8 cellular contexts compared by ENCODE assay signal in the genomic region with DNA sequence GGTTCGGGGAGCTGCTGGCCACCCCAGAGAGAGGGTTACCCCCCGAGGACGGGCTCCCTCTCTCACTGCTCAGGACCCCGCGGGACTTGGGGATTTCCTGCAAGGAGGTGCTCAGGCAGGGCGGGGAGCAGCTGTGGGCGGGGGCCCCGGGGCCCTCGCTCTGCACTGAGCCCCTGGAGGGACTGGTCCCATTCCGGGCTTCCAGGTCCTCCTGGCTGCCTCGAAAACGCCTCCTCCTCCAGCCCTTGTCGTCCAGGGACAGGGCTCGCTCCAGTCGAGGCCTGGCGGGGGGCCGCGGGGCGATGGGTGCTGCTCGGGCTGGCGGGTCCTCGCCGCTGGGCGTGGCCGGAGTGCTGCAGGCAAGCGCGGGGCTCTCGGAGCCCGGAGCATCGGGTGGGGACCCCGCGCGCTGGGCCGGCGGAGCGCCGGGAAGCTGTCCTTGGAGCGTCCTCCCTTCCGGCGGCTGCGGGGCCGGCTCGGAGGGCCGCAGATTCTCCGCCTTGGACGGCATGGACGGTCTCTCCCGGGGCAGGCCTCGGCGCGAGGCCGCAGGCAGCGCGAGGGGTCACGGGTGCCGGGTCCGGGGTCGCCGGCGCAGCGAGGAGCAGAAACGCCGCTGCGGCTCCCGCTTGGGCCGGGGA. TPM values are rescaled to one million over a fixed set of nuclear protein-coding genes. Genes with fewer than 3 reads are reported as not detected.
DNase-seq lines count a peak whose midpoint lies in the region; ATAC-seq and TF ChIP-seq lines count a peak whose summit lies in the region.

No MANE protein-coding gene starts in this region.

- peak; percentile 59 to 64 for ATAC-seq in CD4-positive, CD25-positive, alpha-beta regulatory T cell (ENCODE audit: low read depth in 2 of 2)
- ATAC-seq in GM19438 (IDR thresholded peaks at IDR 0.05; ENCODE audit: low read depth, unreplicated experiment) (peak; percentile 51), HG03571 (IDR thresholded peaks at IDR 0.05; ENCODE audit: unreplicated experiment) (peak; percentile 37), lower lobe of right lung (peak; percentile 40 to 44)
- peak; percentile 74 to 77 for ATAC-seq in activated CD4-positive, CD25-positive, alpha-beta regulatory T cell treated with anti-CD3 and anti-CD28 coated beads, Interleukin-2, amount 50 U/mL, for 24 hours

- peak; percentile 41 to 68 (median 44) for DNase-seq in CD4-positive, CD25-positive, alpha-beta regulatory T cell
- DNase-seq in lower lobe of right lung (no peak), KG1 (lab: John Stamatoyannopoulos, UW) (no peak)
- peak; percentile 20 for DNase-seq in stimulated activated CD8-positive, alpha-beta memory T cell treated with anti-CD3 and anti-CD28 coated beads, Interleukin-15, amount 100 ng/mL, for 24 hours (ENCODE audit: low read depth)

- peaks cover 0 to 32% (median 19%) of the 10 kb centered on the region in 4 donors for H3K4me1 Mint-ChIP-seq in CD4-positive, CD25-positive, alpha-beta regulatory T cell

- intact Hi-C loops in lower lobe of right lung (cut with DNase I): no loop called here

- peak overlapping the region; percentile 87 to 95 (median 92) for H3K4me3 Mint-ChIP-seq in CD4-positive, CD25-positive, alpha-beta regulatory T cell

- no peak for TF ChIP-seq CTCF in lower lobe of right lung (IDR thresholded peaks at IDR 0.05)

- H3K36me3 Mint-ChIP-seq in CD4-positive, CD25-positive, alpha-beta regulatory T cell: peaks cover 21% of the 10 kb centered on the region

- no peak overlapping the region for H3K27ac Mint-ChIP-seq in CD4-positive, CD25-positive, alpha-beta regulatory T cell

- peak overlapping the region; percentile 56 for H3K4me3 ChIP-seq in CD4-positive, CD25-positive, alpha-beta regulatory T cell (ENCODE audit: low read depth, low read length)
- peak overlapping the region; percentile 96 for H3K4me3 ChIP-seq in lower lobe of right lung

- H3K9me3 Mint-ChIP-seq in CD4-positive, CD25-positive, alpha-beta regulatory T cell: peaks cover 0 to 2% (median 0%) of the 10 kb centered on the region in 7 donors

- H3K27me3 ChIP-seq in CD4-positive, CD25-positive, alpha-beta regulatory T cell (ENCODE audit: control insufficient read depth, insufficient read depth, low read length): no peaks in the 10 kb centered on the region
- no peaks in the 10 kb centered on the region for H3K27me3 ChIP-seq in lower lobe of right lung (ENCODE audit: low read depth)

- peaks cover 20% of the 10 kb centered on the region for H3K36me3 ChIP-seq in CD4-positive, CD25-positive, alpha-beta regulatory T cell (ENCODE audit: control insufficient read depth, insufficient read depth, low read length)
- H3K36me3 ChIP-seq in lower lobe of right lung: peaks cover 39% of the 10 kb centered on the region

- peaks cover 33% of the 10 kb centered on the region for H3K4me1 ChIP-seq in CD4-positive, CD25-positive, alpha-beta regulatory T cell (ENCODE audit: control insufficient read depth, insufficient read depth, low read length, poor library complexity, severe bottlenecking)
- peaks cover 32% of the 10 kb centered on the region for H3K4me1 ChIP-seq in lower lobe of right lung

- H3K27ac ChIP-seq in CD4-positive, CD25-positive, alpha-beta regulatory T cell (ENCODE audit: insufficient read depth, low read length, poor library complexity, severe bottlenecking): peak overlapping the region; percentile 65
- H3K27ac ChIP-seq in cingulate gyrus (ENCODE audit: low read depth, low read length): peak overlapping the region; percentile 4
- H3K27ac ChIP-seq in lower lobe of right lung: peak overlapping the region; percentile 78

- peaks cover 4% of the 10 kb centered on the region for H3K27me3 Mint-ChIP-seq in CD4-positive, CD25-positive, alpha-beta regulatory T cell

- no peaks in the 10 kb centered on the region for H3K9me3 ChIP-seq in CD4-positive, CD25-positive, alpha-beta regulatory T cell (ENCODE audit: control insufficient read depth in 2 of 2, low read length in 2 of 2)
- H3K9me3 ChIP-seq in lower lobe of right lung: no peaks in the 10 kb centered on the region

RNA-seq across cellular contexts. Expression of gene INPP5E, which starts 0.6 kb away (rescaled TPM):
- total RNA-seq in CD4-positive, CD25-positive, alpha-beta regulatory T cell: 30.3 TPM
- 1 to 10 TPM; 1.9 to 4.4 (median 2.3) TPM for polyA plus RNA-seq in CD4-positive, CD25-positive, alpha-beta regulatory T cell
- 13.8 TPM for total RNA-seq in lower lobe of right lung

RNA-seq across cellular contexts. Expression of gene PMPCA, which starts 28.6 kb away (rescaled TPM):
- total RNA-seq in CD4-positive, CD25-positive, alpha-beta regulatory T cell: 86.2 TPM
- 10 to 100 TPM; 36.5 to 46.5 (median 39.2) TPM for polyA plus RNA-seq in CD4-positive, CD25-positive, alpha-beta regulatory T cell
- total RNA-seq in lower lobe of right lung: 43.2 TPM

RNA-seq across cellular contexts. Expression of gene ENTR1, which starts 28.6 kb away (rescaled TPM):
- 63.2 TPM for total RNA-seq in CD4-positive, CD25-positive, alpha-beta regulatory T cell
- polyA plus RNA-seq in CD4-positive, CD25-positive, alpha-beta regulatory T cell: 1 to 10 TPM; 7.8 to 9.9 (median 9.2) TPM
- 34.3 TPM for total RNA-seq in lower lobe of right lung

RNA-seq across cellular contexts. Expression of gene SNAPC4, which starts 39.1 kb away (rescaled TPM):
- total RNA-seq in CD4-positive, CD25-positive, alpha-beta regulatory T cell: 13.3 TPM
- 1 to 10 TPM in 2 of 4 donors, under 1 TPM in 2; 0.40 to 1.2 (median 0.96) TPM for polyA plus RNA-seq in CD4-positive, CD25-positive, alpha-beta regulatory T cell
- total RNA-seq in lower lobe of right lung: 7.4 TPM

RNA-seq across cellular contexts. Expression of gene SEC16A, which starts 43.8 kb away (rescaled TPM):
- total RNA-seq in CD4-positive, CD25-positive, alpha-beta regulatory T cell: 74.4 TPM
- 10 to 100 TPM; 17.7 to 22.7 (median 21.1) TPM for polyA plus RNA-seq in CD4-positive, CD25-positive, alpha-beta regulatory T cell
- total RNA-seq in lower lobe of right lung: 66.5 TPM

Comparison
In these comparisons a context has a peak if more than half of its experiments do, and no peak if none do; other contexts are left out.
1. DNase-seq: peak in CD4-positive, CD25-positive, alpha-beta regulatory T cell (3 of 3) and stimulated activated CD8-positive, alpha-beta memory T cell treated with anti-CD3 and anti-CD28 coated beads, Interleukin-15, amount 100 ng/mL, for 24 hours (single experiment); none in lower lobe of right lung (single experiment) and KG1 (single experiment).
2. H3K27ac ChIP-seq: peak in every context shown above with its lines; median percentile 78 in lower lobe of right lung; 65 in CD4-positive, CD25-positive, alpha-beta regulatory T cell; 4 in cingulate gyrus.
3. Peak in every context shown above with its lines, with median percentiles within 50 percentile points of each other: ATAC-seq.